In genomic region chr17:78510141-78510935, GRCh38 we compare ENCODE assay signal across 13 cellular contexts.
DNase-seq lines count a peak whose midpoint lies in the region; TF ChIP-seq lines count a peak whose summit lies in the region.
"Had no signal": no experiment of that assay in that cellular context is flagged by ENCODE, and none has a peak within 500 bp of the region (broad histone marks: within the 10 kb centered on the region; RNA-seq: fewer than 3 reads in every experiment).

No MANE protein-coding gene starts in this region.

- no peak overlapping the region for H3K14ac ChIP-seq in neuronal stem cell (ENCODE audit: low read length)
- H3K14ac ChIP-seq in trophoblast cell (ENCODE audit: low read length) = no peak overlapping the region

- no peak overlapping the region for H3K27ac ChIP-seq in mammary epithelial cell (ENCODE audit: insufficient read depth, low read depth, low read length)
- H3K27ac ChIP-seq in breast epithelium = no peak overlapping the region
- no peak overlapping the region for H3K27ac ChIP-seq in endodermal cell (ENCODE audit: low read depth, low read length)
- H3K27ac ChIP-seq in neuronal stem cell (replicated peaks; ENCODE audit: low read length) = no peak overlapping the region
- H3K27ac ChIP-seq in trophoblast cell (ENCODE audit: low read depth, low read length) = no peak overlapping the region
- H3K27ac ChIP-seq: BLaER1, HL-60 had no signal

- no peaks in the 10 kb centered on the region for H4K20me1 ChIP-seq in mammary epithelial cell (ENCODE audit: insufficient read depth, low read length)
- H4K20me1 ChIP-seq: BLaER1 had no signal

- peak overlapping the region; percentile 51 for H2AK5ac ChIP-seq in neuronal stem cell (ENCODE audit: low read depth, low read length)
- H2AK5ac ChIP-seq in trophoblast cell (ENCODE audit: low read length) = no peak overlapping the region

- H3K79me1 ChIP-seq in neuronal stem cell (ENCODE audit: low read depth, low read length) (no peaks in the 10 kb centered on the region), trophoblast cell (ENCODE audit: low read length) (no peaks in the 10 kb centered on the region)

- dilution Hi-C loops in mammary epithelial cell (cut with HindIII; ENCODE audit: low sequenced_read_pairs) = no loop called here

- no peaks in the 10 kb centered on the region for H3K4me1 ChIP-seq in mammary epithelial cell (ENCODE audit: insufficient read depth, low read length)
- no peaks in the 10 kb centered on the region for H3K4me1 ChIP-seq in breast epithelium
- no peaks in the 10 kb centered on the region for H3K4me1 ChIP-seq in endodermal cell (ENCODE audit: control insufficient read depth, insufficient read depth, low read length)
- H3K4me1 ChIP-seq in neuronal stem cell (ENCODE audit: control insufficient read depth in 2 of 2, insufficient read depth in 1 of 2, low read depth in 1 of 2, low read length in 2 of 2) = no peaks in the 10 kb centered on the region
- H3K4me1 ChIP-seq in trophoblast cell (ENCODE audit: control insufficient read depth in 1 of 2, insufficient read depth in 2 of 2, low read length in 2 of 2) = no peaks in the 10 kb centered on the region

- H3K27me3 ChIP-seq in mammary epithelial cell (ENCODE audit: insufficient read depth, low read length) (no peaks in the 10 kb centered on the region), breast epithelium (no peaks in the 10 kb centered on the region), endodermal cell (ENCODE audit: control insufficient read depth, insufficient read depth, low read length, poor library complexity, severe bottlenecking) (no peaks in the 10 kb centered on the region), neuronal stem cell (ENCODE audit: control insufficient read depth in 3 of 3, insufficient read depth in 3 of 3, low read depth in 1 of 3, low read length in 3 of 3) (peaks cover 0 to 12% (median 0%) of the 10 kb centered on the region in 3 experiments), trophoblast cell (ENCODE audit: insufficient read depth, low read length) (no peaks in the 10 kb centered on the region)
- H3K27me3 ChIP-seq: BLaER1 had no signal

- H3K9me3 ChIP-seq in mammary epithelial cell (replicated peaks; ENCODE audit: insufficient read depth, low read length) (no peaks in the 10 kb centered on the region), breast epithelium (no peaks in the 10 kb centered on the region), endodermal cell (ENCODE audit: control insufficient read depth, low read length) (no peaks in the 10 kb centered on the region), neuronal stem cell (replicated peaks in 1 of 2; ENCODE audit: control insufficient read depth in 2 of 2, insufficient read depth in 1 of 2, low read depth in 1 of 2, low read length in 2 of 2) (peaks cover 0 to 2% of the 10 kb centered on the region in 2 donors), trophoblast cell (ENCODE audit: insufficient read depth, low read depth, low read length) (peaks cover 1% of the 10 kb centered on the region)
- H3K9me3 ChIP-seq: BLaER1 had no signal

- CTCF ChIA-PET in mammary epithelial cell (lab: Charles Lee; ENCODE audit: low non-redundant PET) = no interaction called here
- CTCF ChIA-PET in GM10248 (lab: Yijun Ruan, JAX) = no interaction called here

- H3K18ac ChIP-seq in neuronal stem cell (ENCODE audit: low read length) (no peak overlapping the region), trophoblast cell (ENCODE audit: low read length) (no peak overlapping the region)

- no peaks in the 10 kb centered on the region for H3K36me3 Mint-ChIP-seq in endodermal cell (ENCODE audit: low read depth)
- H3K36me3 Mint-ChIP-seq: CD4-positive, CD25-positive, alpha-beta regulatory T cell had no signal

- no peak for TF ChIP-seq POLR2A in breast epithelium (IDR thresholded peaks at IDR 0.05)

- no peak overlapping the region for H2BK15ac ChIP-seq in neuronal stem cell (ENCODE audit: low read length)

- H3K4me2 ChIP-seq in mammary epithelial cell (ENCODE audit: insufficient read depth, low read depth, low read length) = no peak overlapping the region
- H3K4me2 ChIP-seq in neuronal stem cell (ENCODE audit: insufficient read depth, low read length, poor library complexity, severe bottlenecking) = no peak overlapping the region
- no peak overlapping the region for H3K4me2 ChIP-seq in trophoblast cell (ENCODE audit: low read length)
- H3K4me2 ChIP-seq: BLaER1 had no signal

- POLR2A ChIA-PET in GM10248 (lab: Yijun Ruan, JAX) = no interaction called here

- WGBS in mammary epithelial cell (ENCODE audit: low coverage, missing lambda C conversion rate) = 88% methylated on average over 25 of the region's 26 CpGs
- 88 to 93% methylated on average over 16 to 26 of the region's 26 CpGs for WGBS in endodermal cell (ENCODE audit: insufficient coverage in 1 of 2, insufficient read length in 1 of 2), 2 experiments
- WGBS in neuronal stem cell (ENCODE audit: extremely low coverage in 2 of 2, insufficient read length in 2 of 2, insufficient replicate concordance in 1 of 2), 2 donors = no CpG with 5 or more reads among the region's 26 CpGs
- WGBS in trophoblast cell (ENCODE audit: extremely low coverage, insufficient coverage, insufficient read length) = no CpG with 5 or more reads among the region's 26 CpGs

- no peak overlapping the region for H3K27ac Mint-ChIP-seq in endodermal cell
- H3K27ac Mint-ChIP-seq: CD4-positive, CD25-positive, alpha-beta regulatory T cell had no signal

- no peak overlapping the region for H3K4ac ChIP-seq in neuronal stem cell (ENCODE audit: low read length)
- H3K4ac ChIP-seq in trophoblast cell (ENCODE audit: low read depth, low read length) = no peak overlapping the region

- H3K9ac ChIP-seq in mammary epithelial cell (ENCODE audit: insufficient read depth, low read length) (no peak overlapping the region), endodermal cell (ENCODE audit: extremely low read depth, low read length, poor library complexity, severe bottlenecking) (no peak overlapping the region), neuronal stem cell (ENCODE audit: low read depth, low read length, poor library complexity) (no peak overlapping the region), trophoblast cell (ENCODE audit: low read length) (no peak overlapping the region)
- H3K9ac ChIP-seq: BLaER1 had no signal

- intact Hi-C loops in mammary epithelial cell (cut with micrococcal nuclease) = no loop called here
- intact Hi-C loops in breast epithelium (cut with DNase I; ENCODE audit: low total_unique reads) = no loop called here

- H4K8ac ChIP-seq in neuronal stem cell (ENCODE audit: low read depth, low read length) = no peak overlapping the region
- H4K8ac ChIP-seq in trophoblast cell (ENCODE audit: low read depth, low read length) = no peak overlapping the region

- H3K27me3 Mint-ChIP-seq in endodermal cell (ENCODE audit: insufficient read depth) = no peaks in the 10 kb centered on the region
- H3K27me3 Mint-ChIP-seq: CD4-positive, CD25-positive, alpha-beta regulatory T cell had no signal

- no peak overlapping the region for H4K12ac ChIP-seq in trophoblast cell (ENCODE audit: low read depth, low read length)

- H3K79me2 ChIP-seq in mammary epithelial cell (ENCODE audit: insufficient read depth, low read length) (no peaks in the 10 kb centered on the region), trophoblast cell (ENCODE audit: control insufficient read depth, insufficient read depth, low read length, poor library complexity) (no peaks in the 10 kb centered on the region)

- TF ChIP-seq CTCF in mammary epithelial cell (conservative IDR thresholded peaks at IDR 0.05 in 1 of 2, IDR thresholded peaks at IDR 0.05 in 1 of 2; ENCODE audit: extremely low read depth in 1 of 2, insufficient read depth in 1 of 2, low read depth in 1 of 2, low read length in 2 of 2) (no peak), breast epithelium (IDR thresholded peaks at IDR 0.05) (no peak), endodermal cell (conservative IDR thresholded peaks at IDR 0.05) (no peak), GM10248 (IDR thresholded peaks at IDR 0.05; ENCODE audit: control extremely low read depth, extremely low read depth, low read depth, missing control alignments) (no peak)

- in situ Hi-C loops in mammary epithelial cell (cut with MboI; ENCODE audit: low sequenced_read_pairs in 2 of 2) = no loop called here

- H3K23ac ChIP-seq in neuronal stem cell (ENCODE audit: low read depth, low read length, poor library complexity) (no peak overlapping the region), trophoblast cell (ENCODE audit: low read length) (no peak overlapping the region)

- no peak overlapping the region for H3K4me3 Mint-ChIP-seq in endodermal cell
- H3K4me3 Mint-ChIP-seq: CD4-positive, CD25-positive, alpha-beta regulatory T cell had no signal

- no peaks in the 10 kb centered on the region for H3K4me1 Mint-ChIP-seq in endodermal cell
- H3K4me1 Mint-ChIP-seq: CD4-positive, CD25-positive, alpha-beta regulatory T cell had no signal

- DNase-seq in mammary epithelial cell = peak; percentile 31
- DNase-seq in breast epithelium (ENCODE audit: low spot score in 2 of 2) = no peak
- DNase-seq in endodermal cell = peak; percentile 43
- no peak for DNase-seq in neuronal stem cell (ENCODE audit: low spot score)
- DNase-seq in ecto neural progenitor cell (ENCODE audit: low spot score) = no peak
- DNase-seq in GM10248 (ENCODE audit: extremely low spot score) = no peak
- no peak for DNase-seq in retina
- no peak for DNase-seq in trophoblast cell
- DNase-seq: 8988T; AML-193; CD4-positive, CD25-positive, alpha-beta regulatory T cell had no signal

- H2BK12ac ChIP-seq in neuronal stem cell (ENCODE audit: low read length) = no peak overlapping the region
- no peak overlapping the region for H2BK12ac ChIP-seq in trophoblast cell (ENCODE audit: low read length)

- peaks cover 2% of the 10 kb centered on the region for H3K9me3 Mint-ChIP-seq in endodermal cell
- H3K9me3 Mint-ChIP-seq: CD4-positive, CD25-positive, alpha-beta regulatory T cell had no signal

- H2AFZ ChIP-seq in mammary epithelial cell (ENCODE audit: low read depth, low read length) (no peak overlapping the region), neuronal stem cell (ENCODE audit: low read length) (no peak overlapping the region), trophoblast cell (ENCODE audit: insufficient read depth, low read length, poor library complexity) (no peak overlapping the region)

- H3K36me3 ChIP-seq in mammary epithelial cell (ENCODE audit: insufficient read depth, low read length) (no peaks in the 10 kb centered on the region), breast epithelium (no peaks in the 10 kb centered on the region), endodermal cell (ENCODE audit: control insufficient read depth, insufficient read depth, low read length) (no peaks in the 10 kb centered on the region), neuronal stem cell (replicated peaks in 1 of 2; ENCODE audit: control insufficient read depth in 2 of 2, insufficient read depth in 2 of 2, low read length in 2 of 2) (no peaks in the 10 kb centered on the region), trophoblast cell (ENCODE audit: control insufficient read depth in 1 of 2, insufficient read depth in 2 of 2, low read length in 2 of 2) (no peaks in the 10 kb centered on the region)
- H3K36me3 ChIP-seq: BLaER1 had no signal

- H2BK120ac ChIP-seq in neuronal stem cell (ENCODE audit: low read depth, low read length) = no peak overlapping the region
- H2BK120ac ChIP-seq in trophoblast cell (ENCODE audit: insufficient read depth, low read length, poor library complexity) = no peak overlapping the region

- BruUV-seq in mammary epithelial cell (replicated peaks; lab: Mats Ljungman, UMichigan) = no TSS peak

- H2BK5ac ChIP-seq in neuronal stem cell (ENCODE audit: low read length) = no peak overlapping the region
- H2BK5ac ChIP-seq in trophoblast cell (ENCODE audit: low read depth, low read length, poor library complexity) = no peak overlapping the region

- H3K4me3 ChIP-seq in mammary epithelial cell (replicated peaks in 1 of 3; ENCODE audit: insufficient read depth in 1 of 3, low read depth in 2 of 3, low read length in 3 of 3) (no peak overlapping the region), breast epithelium (no peak overlapping the region), endodermal cell (ENCODE audit: low read length) (no peak overlapping the region), neuronal stem cell (ENCODE audit: low read length in 2 of 2) (no peak overlapping the region), trophoblast cell (ENCODE audit: low read depth, low read length) (no peak overlapping the region)
- H3K4me3 ChIP-seq: BLaER1 had no signal

- H4K91ac ChIP-seq in neuronal stem cell (ENCODE audit: low read depth, low read length, poor library complexity) = no peak overlapping the region
- H4K91ac ChIP-seq in trophoblast cell (ENCODE audit: low read depth, low read length) = no peak overlapping the region

Comparison
In these comparisons a context has a peak if more than half of its experiments do, and no peak if none do; other contexts are left out.
1. DNase-seq: peak in mammary epithelial cell (single experiment) and endodermal cell (single experiment); none in breast epithelium (0 of 2), neuronal stem cell (single experiment), ecto neural progenitor cell (single experiment), GM10248 (single experiment), retina (single experiment) and trophoblast cell (0 of 2).